ENCODE assay signal across 11 cellular contexts in the genomic region with DNA sequence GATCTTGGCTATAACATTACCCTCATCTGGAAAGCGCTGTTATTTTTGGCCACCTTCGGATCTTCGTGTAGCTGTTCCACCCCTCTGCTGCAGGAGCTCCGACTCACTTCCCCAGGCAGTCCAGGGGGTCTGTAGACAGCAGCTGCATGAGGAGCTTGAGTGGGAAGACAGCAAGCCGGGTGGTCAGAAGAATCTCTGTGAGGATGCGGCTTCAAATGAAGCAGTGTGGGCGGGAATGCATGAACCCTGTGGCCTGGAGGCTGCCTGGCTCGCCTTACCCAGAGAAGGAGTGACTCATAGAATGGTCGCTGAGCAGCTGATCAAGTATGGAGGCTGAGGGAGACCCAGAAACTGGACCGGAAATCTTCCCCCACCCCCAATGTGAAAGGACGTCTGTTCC. TPM values are rescaled to one million over a fixed set of nuclear protein-coding genes. Genes with fewer than 3 reads are reported as not detected.
DNase-seq lines count a peak whose midpoint lies in the region; ATAC-seq and TF ChIP-seq lines count a peak whose summit lies in the region.
"Had no signal": no experiment of that assay in that cellular context is flagged by ENCODE, and none has a peak within 500 bp of the region (broad histone marks: within the 10 kb centered on the region; RNA-seq: fewer than 3 reads in every experiment).

No MANE protein-coding gene starts in this region.

- no peaks in the 10 kb centered on the region for H3K27me3 ChIP-seq in osteoblast (ENCODE audit: insufficient read depth, low read length)

- in situ Hi-C loops in SK-MEL-5 (cut with HindIII; ENCODE audit: low pct_unique_long_range_greater_than_20kb, low sequenced_read_pairs): no loop called here

- H3K4me3 ChIP-seq in fibroblast of the aortic adventitia (ENCODE audit: low read depth, low read length) (no peak overlapping the region), osteoblast (ENCODE audit: insufficient read depth, low read length) (peak overlapping the region; percentile 50)
- H3K4me3 ChIP-seq: skin epidermis had no signal

- no peaks in the 10 kb centered on the region for H3K79me2 ChIP-seq in osteoblast (ENCODE audit: insufficient read depth, low read length)

- H3K9me3 ChIP-seq in osteoblast (ENCODE audit: low read depth, low read length): no peaks in the 10 kb centered on the region

- no peak for ATAC-seq in GM21619 (IDR thresholded peaks at IDR 0.05; ENCODE audit: unreplicated experiment)
- ATAC-seq in GM19452 (IDR thresholded peaks at IDR 0.05; ENCODE audit: unreplicated experiment): no peak

- no peak for TF ChIP-seq CTCF in fibroblast of the aortic adventitia (IDR thresholded peaks at IDR 0.05; ENCODE audit: insufficient read depth, low read length)
- no peak for TF ChIP-seq CTCF in osteoblast (IDR thresholded peaks at IDR 0.05; ENCODE audit: extremely low read depth, low read depth, low read length)

- peak overlapping the region; percentile 85 for H2AFZ ChIP-seq in osteoblast (ENCODE audit: low read length)

- peak overlapping the region; percentile 64 for H3K4me2 ChIP-seq in osteoblast (ENCODE audit: insufficient read depth, low read length)

- H4K20me1 ChIP-seq in osteoblast (ENCODE audit: insufficient read depth, low read length): no peaks in the 10 kb centered on the region

- peak; percentile 97 for DNase-seq in EL
- DNase-seq in SK-MEL-5 (ENCODE audit: low read depth, low spot score): peak; percentile 11
- DNase-seq in fibroblast of the aortic adventitia (ENCODE audit: low read depth): peak; percentile 77
- DNase-seq in osteoblast (ENCODE audit: insufficient read length, low spot score, missing footprints): peak; percentile 82
- DNase-seq in C1 segment of cervical spinal cord (lab: John Stamatoyannopoulos, UW): no peak
- DNase-seq in NCI-H146 (lab: John Stamatoyannopoulos, UW): no peak
- DNase-seq: activated B cell treated with CpG ODN at 0.5 μM for 24 hours had no signal

- peak overlapping the region; percentile 68 for H3K27ac ChIP-seq in osteoblast (ENCODE audit: low read depth, low read length)
- H3K27ac ChIP-seq: skin epidermis had no signal

- H3K4me1 ChIP-seq in osteoblast (ENCODE audit: insufficient read depth, low read length): peaks cover 16% of the 10 kb centered on the region

- no peaks in the 10 kb centered on the region for H3K36me3 ChIP-seq in osteoblast (ENCODE audit: insufficient read depth, low read length)

RNA-seq across cellular contexts. Expression of a gene that starts 45.2 kb away (rescaled TPM):
- total RNA-seq in SK-MEL-5 (2014; rRNA removed; shearing (Covaris generic)): 1.9 and 2.9 TPM in 2 replicates
- polyA plus RNA-seq in SK-MEL-5 (2015; cell fraction: cytosol; rRNA removed): 8.4 and 9.5 TPM in 2 replicates
- polyA plus RNA-seq in SK-MEL-5 (2015; cell fraction: nucleus; rRNA removed): 1.3 and 2.6 TPM in 2 replicates
- 15.5 and 20.2 TPM in 2 replicates for total RNA-seq in fibroblast of the aortic adventitia (ENCODE audit: low replicate concordance)
- 13.0 and 14.5 TPM in 2 replicates for total RNA-seq in osteoblast
- total RNA-seq: activated B cell treated with CpG ODN at 0.5 μM for 24 hours; activated T-helper 2 cell treated with anti-CD3 and anti-CD28 coated beads, Interferon-gamma antibody, Interleukin-2, Interleukin-4, amounts not matched to agents 10 μg/mL and 5 μg/mL and 100 μg/mL, durations not matched to agents 14 hours and 24 hours and 36 hours had no signal

Comparison
In these comparisons a context has a peak if more than half of its experiments do, and no peak if none do; other contexts are left out.
1. DNase-seq: peak in EL (single experiment), SK-MEL-5 (single experiment), fibroblast of the aortic adventitia (single experiment) and osteoblast (single experiment); none in C1 segment of cervical spinal cord (0 of 14) and NCI-H146 (single experiment).